Comparison of ENCODE assay signal across 17 cellular contexts in genomic region chr13:20130652-20131051, GRCh38. TPM values are rescaled to one million over a fixed set of nuclear protein-coding genes. Genes with fewer than 3 reads are reported as not detected.
DNase-seq lines count a peak whose midpoint lies in the region; ATAC-seq, FAIRE-seq and TF ChIP-seq lines count a peak whose summit lies in the region.
"Had no signal": no experiment of that assay in that cellular context is flagged by ENCODE, and none has a peak within 500 bp of the region (broad histone marks: within the 10 kb centered on the region; RNA-seq: fewer than 3 reads in every experiment).

No MANE protein-coding gene starts in this region.

- SMC1A ChIA-PET in GM12878 (lab: Charles Lee; ENCODE audit: uncharacterized antibody, unreplicated experiment) = no interaction called here

- H3K4me1 ChIP-seq in HepG2 (ENCODE audit: insufficient read depth, low read length) (peaks cover 25% of the 10 kb centered on the region), right lobe of liver (peaks cover 0 to 8% (median 3%) of the 10 kb centered on the region in 4 donors), GM12878 (ENCODE audit: control insufficient read depth, insufficient read depth, low read length) (no peaks in the 10 kb centered on the region)
- H3K4me1 ChIP-seq in effector memory CD4-positive, alpha-beta T cell (ENCODE audit: control insufficient read depth, insufficient read depth, low read length, poor library complexity, severe bottlenecking) = peaks cover 9% of the 10 kb centered on the region

- H4K20me1 ChIP-seq in HepG2 (ENCODE audit: insufficient read depth, low read length) = no peaks in the 10 kb centered on the region
- no peaks in the 10 kb centered on the region for H4K20me1 ChIP-seq in GM12878 (ENCODE audit: control insufficient read depth, insufficient read depth)

- H3K9ac ChIP-seq in HepG2 (ENCODE audit: insufficient read depth, low read depth, low read length) = no peak overlapping the region
- no peak overlapping the region for H3K9ac ChIP-seq in GM12878 (ENCODE audit: control insufficient read depth, insufficient read depth, low read length)
- H3K9ac ChIP-seq: BLaER1 treated with 17β-estradiol and CSF1 and Interleukin-3, amounts not matched to agents 10 nM and 100 nM had no signal

- POLR2A ChIA-PET in HepG2 (lab: Yijun Ruan, JAX) (no interaction called here), GM12878 (lab: Charles Lee) (no interaction called here)

- TF ChIP-seq CTCF in HepG2 (CRISPR knock-in tag; IDR thresholded peaks at IDR 0.05) (no peak), right lobe of liver (IDR thresholded peaks at IDR 0.05) (no peak), GM12878 (IDR thresholded peaks at IDR 0.05 in 2 of 3, conservative IDR thresholded peaks at IDR 0.05 in 1 of 3; ENCODE audit: control insufficient read depth in 2 of 3, extremely low read depth in 1 of 3, insufficient read depth in 1 of 3, low read depth in 3 of 3, low read length in 3 of 3) (no peak)

- no peak overlapping the region for H3K4me3 ChIP-seq in HepG2 (replicated peaks in 1 of 3; ENCODE audit: insufficient read depth in 1 of 3, low read depth in 2 of 3, low read length in 3 of 3)
- no peak overlapping the region for H3K4me3 ChIP-seq in right lobe of liver
- H3K4me3 ChIP-seq in GM12878 = no peak overlapping the region
- no peak overlapping the region for H3K4me3 ChIP-seq in effector memory CD4-positive, alpha-beta T cell (ENCODE audit: insufficient read depth, low read depth, low read length, poor library complexity, severe bottlenecking)
- H3K4me3 ChIP-seq: BLaER1 treated with 17β-estradiol and CSF1 and Interleukin-3, amounts not matched to agents 10 nM and 100 nM; GM23338 had no signal

- no peak overlapping the region for H3K27ac ChIP-seq in HepG2 (ENCODE audit: extremely low read length, insufficient read depth, low read length)
- H3K27ac ChIP-seq in right lobe of liver = no peak overlapping the region
- H3K27ac ChIP-seq in GM12878 (ENCODE audit: control insufficient read depth, insufficient read depth) = no peak overlapping the region
- no peak overlapping the region for H3K27ac ChIP-seq in effector memory CD4-positive, alpha-beta T cell (ENCODE audit: insufficient read depth, low read length, poor library complexity, severe bottlenecking)
- H3K27ac ChIP-seq: BLaER1 treated with 17β-estradiol and CSF1 and Interleukin-3, amounts not matched to agents 10 nM and 100 nM had no signal

- BruUV-seq in HepG2 (replicated peaks; lab: Mats Ljungman, UMichigan) = no TSS peak
- BruUV-seq in GM12878 (replicated peaks; lab: Mats Ljungman, UMichigan) = no TSS peak

- CTCF ChIA-PET in HepG2 (lab: Yijun Ruan, JAX; ENCODE audit: low intra/inter-chr PET ratio, low total read pairs) (no interaction called here), GM12878 (lab: Yijun Ruan, JAX) (no interaction called here)

- TF ChIP-seq EP300 in HepG2 (IDR thresholded peaks at IDR 0.05; ENCODE audit: low read depth in 2 of 2, low read length in 2 of 2) (no peak), HepG2 (CRISPR knock-in tag; IDR thresholded peaks at IDR 0.05; ENCODE audit: borderline replicate concordance) (no peak), GM12878 (IDR thresholded peaks at IDR 0.05; ENCODE audit: borderline replicate concordance in 1 of 2, control insufficient read depth in 1 of 2, low read depth in 2 of 2, low read length in 2 of 2) (no peak)

- in situ Hi-C loops in HepG2 (cut with HindIII; ENCODE audit: extremely low pct_ligation_motif_present, low pct_unique_long_range_greater_than_20kb) (no loop called here), GM12878 (cut with MboI) (no loop called here)

- H3K79me2 ChIP-seq in HepG2 (ENCODE audit: insufficient read depth, low read length) (no peaks in the 10 kb centered on the region), GM12878 (ENCODE audit: control insufficient read depth, insufficient read depth, low read length) (no peaks in the 10 kb centered on the region)

- no peaks in the 10 kb centered on the region; a peak in 1 of 5 replicates for H3K27me3 ChIP-seq in HepG2 (ENCODE audit: control insufficient read depth in 1 of 2, insufficient read depth in 2 of 2, low read length in 2 of 2)
- no peaks in the 10 kb centered on the region for H3K27me3 ChIP-seq in right lobe of liver
- peaks cover 2 to 5% of the 10 kb centered on the region in 2 experiments; a peak in 2 of 4 replicates for H3K27me3 ChIP-seq in GM12878 (replicated peaks in 1 of 2; ENCODE audit: control insufficient read depth in 2 of 2, insufficient read depth in 2 of 2, low read length in 1 of 2)
- peaks cover 30% of the 10 kb centered on the region for H3K27me3 ChIP-seq in effector memory CD4-positive, alpha-beta T cell (replicated peaks; ENCODE audit: control insufficient read depth, insufficient read depth, low read length, poor library complexity, severe bottlenecking)

- H3K9me3 ChIP-seq in HepG2 (ENCODE audit: low read length) (no peaks in the 10 kb centered on the region), right lobe of liver (no peaks in the 10 kb centered on the region), GM12878 (replicated peaks; ENCODE audit: control insufficient read depth, insufficient read depth, low read length) (no peaks in the 10 kb centered on the region)
- no peaks in the 10 kb centered on the region for H3K9me3 ChIP-seq in effector memory CD4-positive, alpha-beta T cell (ENCODE audit: control insufficient read depth, low read length)
- H3K9me3 ChIP-seq: BLaER1 treated with 17β-estradiol and CSF1 and Interleukin-3, amounts not matched to agents 10 nM and 100 nM had no signal

- RAD21 ChIA-PET in GM12878 (lab: Charles Lee; ENCODE audit: unreplicated experiment) = no interaction called here

- TF ChIP-seq POLR2A in HepG2 (IDR thresholded peaks at IDR 0.05; ENCODE audit: insufficient read depth in 1 of 2, low read depth in 2 of 2, low read length in 2 of 2) (no peak), right lobe of liver (IDR thresholded peaks at IDR 0.05) (no peak), GM12878 (IDR thresholded peaks at IDR 0.05; ENCODE audit: low read depth, low read length) (no peak)

- FAIRE-seq in HepG2 (lab: Jason Lieb, UNC) = no peak
- peak; percentile 56 for FAIRE-seq in GM12878 (lab: Jason Lieb, UNC)
- FAIRE-seq: GM12892, GM18507 had no signal

- 93% methylated on average over 2 of the region's 2 CpGs for WGBS in HepG2 (ENCODE audit: low lambda C conversion rate)
- WGBS in right lobe of liver (ENCODE audit: insufficient coverage, low coverage, low lambda C conversion rate, missing lambda C conversion rate) = 94% methylated on average over 2 of the region's 2 CpGs
- WGBS in GM12878 (ENCODE audit: insufficient coverage, insufficient replicate concordance, low lambda C conversion rate, missing lambda C conversion rate) = 95% methylated on average over 2 of the region's 2 CpGs

- no peak for ATAC-seq in HepG2
- ATAC-seq in right lobe of liver = no peak
- ATAC-seq in GM12878 = no peak
- no peak for ATAC-seq in left lobe of liver
- ATAC-seq: CD8-positive, alpha-beta T cell; GM23338 had no signal

- no peak for TF ChIP-seq RAD21 in HepG2 (CRISPR knock-in tag; IDR thresholded peaks at IDR 0.05)
- TF ChIP-seq RAD21 in GM12878 (IDR thresholded peaks at IDR 0.05; ENCODE audit: insufficient read depth, low read depth, low read length) = no peak

- no peak overlapping the region for H2AFZ ChIP-seq in HepG2 (ENCODE audit: low read length)
- H2AFZ ChIP-seq in GM12878 (ENCODE audit: control insufficient read depth, low read depth, low read length) = no peak overlapping the region
- H2AFZ ChIP-seq: GM23338 had no signal

- H3K4me2 ChIP-seq in HepG2 (ENCODE audit: low read depth, low read length) = no peak overlapping the region
- H3K4me2 ChIP-seq in GM12878 (ENCODE audit: control insufficient read depth, insufficient read depth) = no peak overlapping the region
- H3K4me2 ChIP-seq: BLaER1 treated with 17β-estradiol and CSF1 and Interleukin-3, amounts not matched to agents 10 nM and 100 nM; GM23338 had no signal

- intact Hi-C loops in HepG2 (cut with micrococcal nuclease; ENCODE audit: unreplicated experiment) (no loop called here), right lobe of liver (cut with DNase I) (no loop called here), GM12878 (cut with micrococcal nuclease; ENCODE audit: unreplicated experiment) (no loop called here)

- H3K36me3 ChIP-seq in HepG2 (replicated peaks in 1 of 2; ENCODE audit: control insufficient read depth in 1 of 2, insufficient read depth in 2 of 2, low read length in 2 of 2) (no peaks in the 10 kb centered on the region), right lobe of liver (no peaks in the 10 kb centered on the region), GM12878 (ENCODE audit: control insufficient read depth in 2 of 2, insufficient read depth in 2 of 2, low read length in 1 of 2) (no peaks in the 10 kb centered on the region)
- no peaks in the 10 kb centered on the region for H3K36me3 ChIP-seq in effector memory CD4-positive, alpha-beta T cell (ENCODE audit: control insufficient read depth, insufficient read depth, low read length)
- H3K36me3 ChIP-seq: BLaER1 treated with 17β-estradiol and CSF1 and Interleukin-3, amounts not matched to agents 10 nM and 100 nM had no signal

- DNase-seq in HepG2 (ENCODE audit: low spot score) (no peak), right lobe of liver (no peak), GM12878 (ENCODE audit: low read depth, low spot score) (no peak), left lobe of liver (ENCODE audit: low spot score) (peak; percentile 19), NOMO-1 treated with dmso at 0.1 percent for 144 hours (lab: John Stamatoyannopoulos, UW; ENCODE audit: unreplicated experiment) (no peak)
- DNase-seq in effector memory CD4-positive, alpha-beta T cell = no peak
- DNase-seq: Calu3; CD8-positive, alpha-beta T cell; DMS 273 treated with DMSO at 0.1 percent for 48 hours; DMS53; DND-41; EL; H7 had no signal

RNA-seq across cellular contexts. Expression of gene GJA3, which starts 30.2 kb away (rescaled TPM):
- 0.03 and 0.04 TPM in 2 replicates for total RNA-seq in HepG2 (2016; rRNA removed; fragmentation: Illumina TruSeq; extraction: Trizol)
- total RNA-seq in HepG2 (2016; cell fraction: cytosol; rRNA removed; fragmentation: Illumina TruSeq; extraction: Trizol; ENCODE audit: low read depth) = under 0.01 TPM in 1 of 2 replicates, not detected in the other
- not detected in 2 replicates for total RNA-seq in HepG2 (2016; cell fraction: insoluble cytoplasmic fraction; rRNA removed; fragmentation: Illumina TruSeq; extraction: Trizol)
- total RNA-seq in HepG2 (2016; cell fraction: membrane; rRNA removed; fragmentation: Illumina TruSeq; extraction: Trizol) = not detected in 2 replicates
- total RNA-seq in HepG2 (2016; cell fraction: nucleus; rRNA removed; fragmentation: Illumina TruSeq; extraction: Trizol) = not detected in 2 replicates
- polyA plus RNA-seq in HepG2 (2011; rRNA removed) = 0.01 and 0.04 TPM in 2 replicates
- 0.01 TPM in 1 of 2 replicates, not detected in the other for polyA plus RNA-seq in HepG2 (2011; cell fraction: cytosol; rRNA removed)
- not detected in 2 replicates for polyA plus RNA-seq in HepG2 (2011; cell fraction: nucleus; rRNA removed)
- polyA plus RNA-seq in HepG2 (2012) = 0.04 TPM in 1 of 2 replicates, not detected in the other
- polyA plus RNA-seq in HepG2 (2016; cell fraction: cytosol; fragmentation: Illumina TruSeq; extraction: Trizol; ENCODE audit: low read depth) = not detected in 2 replicates
- not detected in 2 replicates for polyA plus RNA-seq in HepG2 (2016; cell fraction: insoluble cytoplasmic fraction; fragmentation: Illumina TruSeq; extraction: Trizol; ENCODE audit: low read depth)
- not detected in 2 replicates for polyA plus RNA-seq in HepG2 (2016; cell fraction: membrane; fragmentation: Illumina TruSeq; extraction: Trizol; ENCODE audit: low read depth)
- not detected in 2 replicates for polyA plus RNA-seq in HepG2 (2016; cell fraction: nucleus; fragmentation: Illumina TruSeq; extraction: Trizol; ENCODE audit: insufficient read depth, low read depth)
- polyA minus RNA-seq in HepG2 (2011; rRNA and poly(A)+ RNA removed; ENCODE audit: low replicate concordance) = 0.02 TPM in 1 of 2 replicates, not detected in the other
- 0.10 TPM in 1 of 2 replicates, not detected in the other for polyA minus RNA-seq in HepG2 (2011; cell fraction: cytosol; rRNA and poly(A)+ RNA removed)
- polyA minus RNA-seq in HepG2 (2011; cell fraction: nucleus; rRNA and poly(A)+ RNA removed) = not detected in 2 replicates
- total RNA-seq in right lobe of liver = under 1 TPM in 1 of 6 experiments, not detected in 5; 0.11 TPM
- not detected in 2 replicates for total RNA-seq in GM12878 (2013; cell fraction: nucleolus; rRNA removed)
- 0.11 TPM in 1 of 2 replicates, not detected in the other for total RNA-seq in GM12878 (2014; rRNA removed)
- 0.05 TPM in 1 of 2 replicates, not detected in the other for total RNA-seq in GM12878 (2014; rRNA removed; fragmentation: Illumina TruSeq; extraction: Trizol)
- total RNA-seq in GM12878 (2021) = not detected in 2 replicates
- not detected for polyA plus RNA-seq in GM12878 (2011; ENCODE audit: low read depth)
- polyA plus RNA-seq in GM12878 (2011; rRNA removed) = 0.08 and 0.17 TPM in 2 replicates
- 0.07 and 0.12 TPM in 2 replicates for polyA plus RNA-seq in GM12878 (2011; cell fraction: cytosol; rRNA removed)
- 0.07 and 0.10 TPM in 2 replicates for polyA plus RNA-seq in GM12878 (2011; cell fraction: nucleus; rRNA removed)
- 0.08 and 0.13 TPM in 2 replicates for polyA plus RNA-seq in GM12878 (2012)
- 0.04 TPM in 1 of 2 replicates, not detected in the other for polyA plus RNA-seq in GM12878 (2014; fragmentation: Illumina TruSeq; extraction: Trizol)
- not detected for polyA plus RNA-seq in GM12878 (2014; fragmentation: Nextera tagmentation; extraction: Ambion mirVana)
- 0.03 TPM in 2 replicates for polyA plus RNA-seq in GM12878 (2014; rRNA removed)
- under 1 TPM in 1 of 2 experiments, not detected in 1; 0.03 TPM for polyA plus RNA-seq in GM12878 (2016; fragmentation: Nextera tagmentation; extraction: Ambion mirVana)
- polyA minus RNA-seq in GM12878 (2011; rRNA and poly(A)+ RNA removed) = 0.07 and 0.26 TPM in 2 replicates
- not detected in 2 replicates for polyA minus RNA-seq in GM12878 (2011; cell fraction: cytosol; rRNA and poly(A)+ RNA removed)
- under 0.01 TPM in 1 of 2 replicates, not detected in the other for polyA minus RNA-seq in GM12878 (2011; cell fraction: nucleus; rRNA and poly(A)+ RNA removed)
- total RNA-seq in left lobe of liver = 0.03 TPM

Comparison
In these comparisons a context has a peak if more than half of its experiments do, and no peak if none do; other contexts are left out.
1. Of the 75 proteins assayed by ChIP-seq in both HepG2 and GM12878: peak only in HepG2: FOXK2, IKZF1 and NBN; only in GM12878: BCL3; in both: none; in neither: 70; mixed calls (peak in some experiments, not most) for 1.